In genomic region chr4:82801910-82802521, GRCh38 we compare ENCODE assay signal across 9 cellular contexts. TPM values are rescaled to one million over a fixed set of nuclear protein-coding genes. Genes with fewer than 3 reads are reported as not detected.
DNase-seq lines count a peak whose midpoint lies in the region; ATAC-seq, FAIRE-seq and TF ChIP-seq lines count a peak whose summit lies in the region.
"Had no signal": no experiment of that assay in that cellular context is flagged by ENCODE, and none has a peak within 500 bp of the region (broad histone marks: within the 10 kb centered on the region; RNA-seq: fewer than 3 reads in every experiment).

No MANE protein-coding gene starts in this region.

- DNase-seq in EH (ENCODE audit: low read depth) (peak; percentile 51), body of pancreas (peak in 2 of 4 donors; percentile 42 to 58), RCC 7860 (ENCODE audit: low spot score) (no peak), HuH-7.5 (ENCODE audit: low spot score) (no peak), midbrain (lab: John Stamatoyannopoulos, UW) (no peak), GOT3 (lab: John Stamatoyannopoulos, UW) (no peak)
- DNase-seq: left ventricle myocardium superior had no signal

- no peak for FAIRE-seq in RCC 7860 (lab: Jason Lieb, UNC)

- ATAC-seq in body of pancreas = no peak
- ATAC-seq: left ventricle myocardium superior had no signal

- H3K27ac ChIP-seq in KMS-11 (no peak overlapping the region), body of pancreas (no peak overlapping the region), neural cell (ENCODE audit: low read length) (no peak overlapping the region)

- no peaks in the 10 kb centered on the region for H3K79me2 ChIP-seq in KMS-11 (ENCODE audit: insufficient read depth, low read depth)
- peaks cover 12% of the 10 kb centered on the region for H3K79me2 ChIP-seq in neural cell (replicated peaks; ENCODE audit: insufficient read depth, low read length)

- no peak for TF ChIP-seq POLR2A in body of pancreas (IDR thresholded peaks at IDR 0.05)

- intact Hi-C loops in body of pancreas (cut with DNase I) = no loop called here

- WGBS in body of pancreas, 2 donors = 44 to 50% methylated on average over 3 of the region's 3 CpGs

- peak; percentile 53 for TF ChIP-seq RAD21 in neural cell (conservative IDR thresholded peaks at IDR 0.05)

- no peak overlapping the region for H3K9ac ChIP-seq in KMS-11
- H3K9ac ChIP-seq in neural cell (ENCODE audit: low read length) = no peak overlapping the region

- H4K20me1 ChIP-seq in KMS-11 (ENCODE audit: insufficient read depth) = no peaks in the 10 kb centered on the region
- H4K20me1 ChIP-seq in neural cell (ENCODE audit: insufficient read depth) = no peaks in the 10 kb centered on the region

- no peaks in the 10 kb centered on the region for H3F3A ChIP-seq in neural cell (ENCODE audit: insufficient read depth, low read length, poor library complexity, severe bottlenecking)

- peak; percentile 51 for TF ChIP-seq CTCF in KMS-11 (conservative IDR thresholded peaks at IDR 0.05; ENCODE audit: low read depth, low read length)
- peak in 5 of 7 experiments; percentile 18 to 43 (median 35) for TF ChIP-seq CTCF in body of pancreas (IDR thresholded peaks at IDR 0.05)
- TF ChIP-seq CTCF in neural cell (IDR thresholded peaks at IDR 0.05; ENCODE audit: poor library complexity, severe bottlenecking) = peak; percentile 57

- H3K4me1 ChIP-seq in KMS-11 (ENCODE audit: low read depth, poor library complexity, severe bottlenecking) (peaks cover 30% of the 10 kb centered on the region), body of pancreas (peaks cover 23% of the 10 kb centered on the region)

- H3K9me3 ChIP-seq in body of pancreas (no peaks in the 10 kb centered on the region), neural cell (ENCODE audit: low read length) (no peaks in the 10 kb centered on the region)

- no peak overlapping the region for H3K4me3 ChIP-seq in KMS-11 (IDR thresholded peaks at IDR 0.05; ENCODE audit: insufficient read depth, low read depth, low read length)
- no peak overlapping the region for H3K4me3 ChIP-seq in body of pancreas
- H3K4me3 ChIP-seq in neural cell (ENCODE audit: low read length) = no peak overlapping the region

- H3K27me3 ChIP-seq in KMS-11 (ENCODE audit: insufficient read depth, low read depth) (no peaks in the 10 kb centered on the region), body of pancreas (no peaks in the 10 kb centered on the region), neural cell (ENCODE audit: insufficient read depth, low read depth, low read length) (no peaks in the 10 kb centered on the region)

- H3K4me2 ChIP-seq in KMS-11 = no peak overlapping the region
- no peak overlapping the region for H3K4me2 ChIP-seq in neural cell (ENCODE audit: low read length)

- H2AFZ ChIP-seq in KMS-11 (ENCODE audit: low read depth) (no peak overlapping the region), neural cell (ENCODE audit: low read depth, low read length) (no peak overlapping the region)

- no peak for TF ChIP-seq EP300 in neural cell (conservative IDR thresholded peaks at IDR 0.05; ENCODE audit: poor library complexity, severe bottlenecking)

- H3K9me2 ChIP-seq in neural cell (ENCODE audit: insufficient read depth, low read length) = no peaks in the 10 kb centered on the region

- no peaks in the 10 kb centered on the region for H3K36me3 ChIP-seq in KMS-11 (ENCODE audit: insufficient read depth)
- no peaks in the 10 kb centered on the region for H3K36me3 ChIP-seq in body of pancreas (replicated peaks in 1 of 2; ENCODE audit: insufficient read depth in 1 of 2, low read depth in 2 of 2)
- H3K36me3 ChIP-seq in neural cell (ENCODE audit: insufficient read depth, low read length) = no peaks in the 10 kb centered on the region

TF ChIP-seq in neural cell, 6 proteins besides CTCF, POLR2A, EP300 and RAD21:
- TF ChIP-seq MXI1 (conservative IDR thresholded peaks at IDR 0.05; ENCODE audit: poor library complexity, severe bottlenecking) (no peak), EZH2 (IDR thresholded peaks at IDR 0.05; ENCODE audit: borderline replicate concordance, insufficient read depth, low read length, poor library complexity, severe bottlenecking) (no peak), SMC3 (conservative IDR thresholded peaks at IDR 0.05; ENCODE audit: poor library complexity) (peak; percentile 63), REST (IDR thresholded peaks at IDR 0.05; ENCODE audit: borderline replicate concordance) (no peak)

RNA-seq across cellular contexts. Expression of gene SCD5, which starts 3.4 kb away (rescaled TPM):
- 10 to 100 TPM; 51.4 TPM for total RNA-seq in body of pancreas
- polyA plus RNA-seq in neural cell = 212 and 226 TPM in 2 replicates
- 222 and 246 TPM in 2 replicates for polyA minus RNA-seq in neural cell
